25 cellular contexts compared by ENCODE assay signal in the genomic region with DNA sequence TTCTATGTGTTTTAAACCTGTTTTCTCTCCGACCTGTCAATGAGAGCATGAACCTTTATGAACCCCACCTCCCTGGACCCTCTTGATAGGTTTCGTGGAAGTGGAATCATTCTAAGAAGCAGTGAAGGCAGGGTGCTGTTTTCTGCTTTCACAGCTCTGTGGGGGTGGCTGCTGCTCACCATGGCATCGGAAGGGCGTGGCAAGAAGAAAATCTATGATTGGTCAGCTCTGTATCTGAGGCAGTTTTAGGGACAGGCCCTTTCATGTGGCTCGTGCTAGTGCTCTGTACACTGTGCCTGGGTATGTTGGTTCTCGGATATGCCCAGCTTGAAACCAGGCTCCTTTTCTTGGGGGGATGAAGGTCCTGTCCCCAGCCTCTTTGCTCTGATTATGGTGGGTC.
"Had no signal": no experiment of that assay in that cellular context is flagged by ENCODE, and none has a peak within 500 bp of the region (broad histone marks: within the 10 kb centered on the region; RNA-seq: fewer than 3 reads in every experiment).

No MANE protein-coding gene starts in this region.

- H3K4me1 Mint-ChIP-seq: activated CD4-positive, alpha-beta T cell treated with anti-CD3 and anti-CD28 coated beads, Interleukin-2, amount 10 ng/mL, durations not matched to agents 7 days and 5 days; activated naive CD4-positive, alpha-beta T cell treated with anti-CD3 and anti-CD28 coated beads, Interleukin-2, amount 50 U/mL, for 24 hours; T-helper 17 cell; WTC11 had no signal

- H3K9me3 Mint-ChIP-seq: activated CD4-positive, alpha-beta memory T cell treated with anti-CD3 and anti-CD28 coated beads for 36 hours; activated CD4-positive, alpha-beta T cell treated with anti-CD3 and anti-CD28 coated beads, Interleukin-2, amount 10 ng/mL, durations not matched to agents 7 days and 5 days; activated naive CD4-positive, alpha-beta T cell treated with anti-CD3 and anti-CD28 coated beads, Interleukin-2, amount 50 U/mL, for 24 hours had no signal

- H3K36me3 ChIP-seq: breast epithelium, Peyer's patch, SJSA1 had no signal

- H3K4me1 ChIP-seq: breast epithelium, Peyer's patch, SJSA1 had no signal

- H3K27ac Mint-ChIP-seq: activated CD4-positive, alpha-beta memory T cell treated with anti-CD3 and anti-CD28 coated beads for 36 hours; activated CD4-positive, alpha-beta T cell treated with anti-CD3 and anti-CD28 coated beads, Interleukin-2, amount 10 ng/mL, durations not matched to agents 7 days and 5 days; activated naive CD4-positive, alpha-beta T cell treated with anti-CD3 and anti-CD28 coated beads, Interleukin-2, amount 50 U/mL, for 24 hours; activated T-cell treated with anti-CD3 and anti-CD28 coated beads, Interleukin-2, amount 50 U/mL, for 72 hours; T-helper 17 cell; WTC11 had no signal

- H3K27ac ChIP-seq: breast epithelium, Peyer's patch, RWPE1, SJSA1 had no signal

- H3K4me3 Mint-ChIP-seq: activated CD4-positive, alpha-beta memory T cell treated with anti-CD3 and anti-CD28 coated beads for 36 hours; activated CD4-positive, alpha-beta T cell treated with anti-CD3 and anti-CD28 coated beads, Interleukin-2, amount 10 ng/mL, durations not matched to agents 7 days and 5 days; activated naive CD4-positive, alpha-beta T cell treated with anti-CD3 and anti-CD28 coated beads, Interleukin-2, amount 50 U/mL, for 24 hours; activated T-cell treated with anti-CD3 and anti-CD28 coated beads, Interleukin-2, amount 50 U/mL, for 72 hours; T-helper 17 cell; WTC11 had no signal

- H3K4me3 ChIP-seq: breast epithelium, Peyer's patch, SJSA1 had no signal

- H3K36me3 Mint-ChIP-seq: activated CD4-positive, alpha-beta memory T cell treated with anti-CD3 and anti-CD28 coated beads for 36 hours; activated naive CD4-positive, alpha-beta T cell treated with anti-CD3 and anti-CD28 coated beads, Interleukin-2, amount 50 U/mL, for 24 hours had no signal

- ATAC-seq: activated T-cell treated with anti-CD3 and anti-CD28 coated beads, Interleukin-2, amount 50 U/mL, for 72 hours; T-helper 17 cell; WTC11 had no signal

- H3K9me3 ChIP-seq: Peyer's patch, SJSA1 had no signal

- H3K27me3 ChIP-seq: breast epithelium, Peyer's patch, SJSA1 had no signal

- DNase-seq: activated CD4-positive, alpha-beta memory T cell treated with anti-CD3 and anti-CD28 coated beads for 36 hours; activated CD4-positive, alpha-beta T cell treated with anti-CD3 and anti-CD28 coated beads, Interleukin-2, amount 10 ng/mL, durations not matched to agents 7 days and 5 days; activated CD4-positive, CD25-positive, alpha-beta regulatory T cell treated with anti-CD3 and anti-CD28 coated beads, Interleukin-2, amount 50 U/mL, for 72 hours; activated CD8-positive, alpha-beta memory T cell treated with anti-CD3 and anti-CD28 coated beads, Interleukin-2, amount 50 U/mL, for 4 hours; activated naive CD4-positive, alpha-beta T cell; activated T-cell treated with anti-CD3 and anti-CD28 coated beads, Interleukin-2, amount 50 U/mL, for 72 hours; aorta; caudate nucleus; KBM-7; NCI-H1048; NCI-H146; NCI-H1930; NCI-H2107; NCI-H2171 treated with DMSO at 0.1 percent for 48 hours; NCI-H226; NCI-H526; Peyer's patch; SHP77; T-helper 17 cell; T-helper 9 cell had no signal
